In the genomic region with DNA sequence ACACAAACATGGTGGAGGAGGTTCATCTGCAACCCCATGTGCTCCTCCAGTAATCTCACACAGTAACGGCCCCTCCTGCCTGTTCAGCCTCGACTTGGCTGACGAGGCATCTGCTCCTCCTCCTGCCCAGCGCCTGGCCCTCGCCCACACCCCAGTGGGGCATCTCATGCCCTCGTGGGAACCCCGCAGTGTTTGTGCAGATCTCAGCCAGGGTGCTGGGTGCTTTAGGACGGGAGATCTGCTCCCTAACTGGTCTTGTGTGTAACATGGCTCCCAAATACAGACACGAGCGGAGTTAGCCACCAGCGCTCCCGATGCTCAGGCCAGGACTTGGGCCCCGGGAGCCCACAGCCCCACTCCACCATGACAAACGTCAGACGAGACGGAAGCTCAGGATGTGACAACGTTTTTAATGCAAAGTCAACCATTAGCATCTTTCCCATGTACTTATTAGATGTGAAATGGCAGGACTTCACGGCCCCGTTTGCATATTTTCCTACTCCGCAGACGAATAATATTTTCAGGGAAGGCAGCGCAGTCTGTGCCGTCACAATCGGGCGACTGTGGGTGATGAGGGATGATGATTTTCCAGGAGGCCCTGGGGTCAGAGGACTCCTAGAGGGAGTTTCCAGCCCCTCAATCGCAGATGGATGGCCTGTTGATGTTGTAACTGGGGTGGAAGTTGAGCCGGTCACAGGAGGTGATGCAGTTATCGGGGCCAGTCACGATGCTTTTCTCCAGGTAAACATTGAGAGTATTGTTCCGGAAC, we compare ENCODE assay signal across 22 cellular contexts. TPM values are rescaled to one million over a fixed set of nuclear protein-coding genes. Genes with fewer than 3 reads are reported as not detected.
DNase-seq lines count a peak whose midpoint lies in the region; ATAC-seq, FAIRE-seq and TF ChIP-seq lines count a peak whose summit lies in the region.
"Had no signal": no experiment of that assay in that cellular context is flagged by ENCODE, and none has a peak within 500 bp of the region (broad histone marks: within the 10 kb centered on the region; RNA-seq: fewer than 3 reads in every experiment).

No MANE protein-coding gene starts in this region.

- no peak overlapping the region for H2AFZ ChIP-seq in neural progenitor cell (replicated peaks)

- H4K20me1 ChIP-seq in neural progenitor cell (ENCODE audit: low read depth) = peaks cover 11% of the 10 kb centered on the region

- CTCF ChIA-PET in WTC11 (lab: Charles Lee) = no interaction called here
- CTCF ChIA-PET in activated CD4-positive, alpha-beta memory T cell treated with anti-CD3 and anti-CD28 coated beads for 36 hours (lab: Charles Lee) = no interaction called here

- H3K36me3 Mint-ChIP-seq in WTC11 (no peaks in the 10 kb centered on the region), neural crest cell (ENCODE audit: low read depth) (no peaks in the 10 kb centered on the region), neural progenitor cell (peaks cover 2% of the 10 kb centered on the region)
- H3K36me3 Mint-ChIP-seq in activated CD4-positive, alpha-beta memory T cell treated with anti-CD3 and anti-CD28 coated beads for 36 hours = no peaks in the 10 kb centered on the region
- H3K36me3 Mint-ChIP-seq: CD4-positive, alpha-beta memory T cell had no signal

- peaks cover 10% of the 10 kb centered on the region for H3F3A ChIP-seq in neural progenitor cell (ENCODE audit: low read depth)

- no peak overlapping the region for H3K4me3 Mint-ChIP-seq in WTC11
- peak overlapping the region; percentile 28 for H3K4me3 Mint-ChIP-seq in neural crest cell
- H3K4me3 Mint-ChIP-seq in neural progenitor cell = no peak overlapping the region
- no peak overlapping the region for H3K4me3 Mint-ChIP-seq in activated CD4-positive, alpha-beta memory T cell treated with anti-CD3 and anti-CD28 coated beads for 36 hours
- H3K4me3 Mint-ChIP-seq: CD4-positive, alpha-beta memory T cell; H9 had no signal

- no peak overlapping the region for H3K4me2 ChIP-seq in neural progenitor cell
- H3K4me2 ChIP-seq: A549 had no signal

- TF ChIP-seq POLR2A in sigmoid colon (IDR thresholded peaks at IDR 0.05) (no peak), prostate gland (IDR thresholded peaks at IDR 0.05) (no peak)

- H3K4me3 ChIP-seq in kidney (ENCODE audit: low read length in 2 of 2) (no peak overlapping the region), sigmoid colon (no peak overlapping the region), neural progenitor cell (no peak overlapping the region), prostate gland (no peak overlapping the region)
- H3K4me3 ChIP-seq: A549 had no signal

- 87 to 89% methylated on average over 30 of the region's 30 CpGs for WGBS in sigmoid colon, 2 donors
- WGBS in prostate gland = 86% methylated on average over 30 of the region's 30 CpGs

- H3K9ac ChIP-seq in kidney (ENCODE audit: low read length in 2 of 2) = no peak overlapping the region
- no peak overlapping the region for H3K9ac ChIP-seq in neural progenitor cell

- H3K4me1 Mint-ChIP-seq in WTC11 (peaks cover 10% of the 10 kb centered on the region; the same call in 1 of the 2 replicates), neural crest cell (peaks cover 8% of the 10 kb centered on the region), neural progenitor cell (peaks cover 6% of the 10 kb centered on the region)
- H3K4me1 Mint-ChIP-seq in activated CD4-positive, alpha-beta memory T cell treated with anti-CD3 and anti-CD28 coated beads for 36 hours (ENCODE audit: low read depth) = no peaks in the 10 kb centered on the region

- H3K36me3 ChIP-seq in kidney (ENCODE audit: control insufficient read depth in 1 of 2, insufficient read depth in 2 of 2, low read length in 2 of 2) (no peaks in the 10 kb centered on the region), sigmoid colon (no peaks in the 10 kb centered on the region), neural progenitor cell (no peaks in the 10 kb centered on the region), prostate gland (no peaks in the 10 kb centered on the region)
- H3K36me3 ChIP-seq: BE2C had no signal

- ATAC-seq in WTC11 = no peak
- ATAC-seq: A549 had no signal

- H3K27ac ChIP-seq in kidney (ENCODE audit: low read depth in 2 of 2, low read length in 2 of 2) (no peak overlapping the region), sigmoid colon (no peak overlapping the region), neural progenitor cell (no peak overlapping the region), prostate gland (no peak overlapping the region)
- H3K27ac ChIP-seq: A549, C4-2B had no signal

- no peak for FAIRE-seq in kidney (lab: Jason Lieb, UNC)
- FAIRE-seq: A549, D721Med, G401.6, GM19239 had no signal

- no peak for TF ChIP-seq CTCF in WTC11 (IDR thresholded peaks at IDR 0.05)
- TF ChIP-seq CTCF in kidney (IDR thresholded peaks at IDR 0.05; ENCODE audit: borderline replicate concordance, extremely low read depth, insufficient read depth) = no peak
- TF ChIP-seq CTCF in neural crest cell (conservative IDR thresholded peaks at IDR 0.05) = no peak
- no peak for TF ChIP-seq CTCF in sigmoid colon (IDR thresholded peaks at IDR 0.05)
- no peak for TF ChIP-seq CTCF in neural progenitor cell (IDR thresholded peaks at IDR 0.05)
- TF ChIP-seq CTCF in prostate gland (IDR thresholded peaks at IDR 0.05) = no peak

- H3K27me3 Mint-ChIP-seq in WTC11 (ENCODE audit: low read depth) = no peaks in the 10 kb centered on the region
- H3K27me3 Mint-ChIP-seq in neural crest cell (ENCODE audit: low read depth) = no peaks in the 10 kb centered on the region
- H3K27me3 Mint-ChIP-seq in neural progenitor cell (ENCODE audit: insufficient read depth, low read depth) = no peaks in the 10 kb centered on the region
- peaks cover 14% of the 10 kb centered on the region for H3K27me3 Mint-ChIP-seq in activated CD4-positive, alpha-beta memory T cell treated with anti-CD3 and anti-CD28 coated beads for 36 hours

- POLR2A ChIA-PET in WTC11 (lab: Charles Lee) = no interaction called here
- POLR2A ChIA-PET in activated CD4-positive, alpha-beta memory T cell treated with anti-CD3 and anti-CD28 coated beads for 36 hours (lab: Charles Lee) = no interaction called here

- H3K27ac Mint-ChIP-seq in WTC11 (peak overlapping the region; percentile 22; the same call in 1 of the 2 replicates), neural crest cell (ENCODE audit: unreplicated experiment) (no peak overlapping the region), neural progenitor cell (no peak overlapping the region)
- no peak overlapping the region for H3K27ac Mint-ChIP-seq in activated CD4-positive, alpha-beta memory T cell treated with anti-CD3 and anti-CD28 coated beads for 36 hours
- H3K27ac Mint-ChIP-seq: CD4-positive, alpha-beta memory T cell had no signal

- no peaks in the 10 kb centered on the region for H3K9me3 ChIP-seq in kidney (ENCODE audit: control insufficient read depth in 1 of 2, low read length in 2 of 2)
- no peaks in the 10 kb centered on the region for H3K9me3 ChIP-seq in sigmoid colon
- no peaks in the 10 kb centered on the region for H3K9me3 ChIP-seq in neural progenitor cell (ENCODE audit: low read depth)
- H3K9me3 ChIP-seq in prostate gland = no peaks in the 10 kb centered on the region
- H3K9me3 ChIP-seq: A549, BE2C had no signal

- no peak for DNase-seq in WTC11 (ENCODE audit: low spot score)
- peak; percentile 54 for DNase-seq in kidney
- DNase-seq in neural crest cell (ENCODE audit: low read depth, low spot score) = no peak
- DNase-seq in sigmoid colon = peak; percentile 58
- no peak for DNase-seq in neural progenitor cell (ENCODE audit: low spot score)
- no peak for DNase-seq in activated CD4-positive, alpha-beta memory T cell treated with anti-CD3 and anti-CD28 coated beads for 36 hours
- DNase-seq in stimulated activated CD4-positive, alpha-beta T cell treated with anti-CD3 and anti-CD28 coated beads, Interleukin-15, amount 100 ng/mL, for 24 hours = no peak
- no peak for DNase-seq in prostate gland (ENCODE audit: low spot score)
- DNase-seq: BE2C; CD4-positive, alpha-beta memory T cell; DMS153; DMS79 treated with DMSO at 0.1 percent for 48 hours; EL; GOT3; H9 had no signal

- H3K4me1 ChIP-seq in kidney (ENCODE audit: control insufficient read depth in 1 of 2, insufficient read depth in 1 of 2, low read depth in 1 of 2, low read length in 2 of 2) = peaks cover 0 to 3% of the 10 kb centered on the region in 2 donors
- peaks cover 0 to 7% (median 6%) of the 10 kb centered on the region in 4 donors for H3K4me1 ChIP-seq in sigmoid colon
- H3K4me1 ChIP-seq in neural progenitor cell = no peaks in the 10 kb centered on the region
- H3K4me1 ChIP-seq in prostate gland (replicated peaks) = no peaks in the 10 kb centered on the region
- H3K4me1 ChIP-seq: BE2C had no signal

- TF ChIP-seq EP300 in sigmoid colon (IDR thresholded peaks at IDR 0.05) = no peak

- intact Hi-C loops in kidney (cut with DNase I) (no loop called here), sigmoid colon (cut with DNase I) (no loop called here), prostate gland (cut with DNase I) (no loop called here)
- intact Hi-C loops in activated CD4-positive, alpha-beta memory T cell treated with anti-CD3 and anti-CD28 coated beads for 36 hours (cut with micrococcal nuclease) = no loop called here

- no peaks in the 10 kb centered on the region for H3K79me2 ChIP-seq in neural progenitor cell (ENCODE audit: low read depth)

- H3K27me3 ChIP-seq in sigmoid colon (no peaks in the 10 kb centered on the region), neural progenitor cell (peaks cover 12% of the 10 kb centered on the region), prostate gland (replicated peaks; ENCODE audit: insufficient read depth) (no peaks in the 10 kb centered on the region)
- H3K27me3 ChIP-seq: BE2C had no signal

- H3K9me3 Mint-ChIP-seq in WTC11 (no peaks in the 10 kb centered on the region), neural crest cell (no peaks in the 10 kb centered on the region), neural progenitor cell (no peaks in the 10 kb centered on the region)
- no peaks in the 10 kb centered on the region for H3K9me3 Mint-ChIP-seq in activated CD4-positive, alpha-beta memory T cell treated with anti-CD3 and anti-CD28 coated beads for 36 hours
- H3K9me3 Mint-ChIP-seq: CD4-positive, alpha-beta memory T cell; H9 had no signal

RNA-seq across cellular contexts. Expression of a gene that starts 5.5 kb away (rescaled TPM):
- total RNA-seq in WTC11 (2021) = 74.2 to 78.0 TPM (median 77.6 TPM) in 3 replicates
- 29.1 TPM for total RNA-seq in kidney
- polyA plus RNA-seq in kidney (ENCODE audit: insufficient read depth, low read depth, low replicate concordance) = 92.7 TPM
- 59.8 and 60.6 TPM in 2 replicates for total RNA-seq in neural crest cell
- 10 to 100 TPM; 30.0 to 38.0 (median 36.4) TPM for total RNA-seq in sigmoid colon
- polyA plus RNA-seq in sigmoid colon = 10 to 100 TPM; 36.5 to 61.6 (median 37.8) TPM
- total RNA-seq in neural progenitor cell (ENCODE audit: low replicate concordance) = 23.4 and 43.4 TPM in 2 replicates
- total RNA-seq in activated CD4-positive, alpha-beta memory T cell treated with anti-CD3 and anti-CD28 coated beads for 36 hours = 10 to 100 TPM; 42.2 to 42.7 TPM
- 10 to 100 TPM; 55.6 to 55.9 TPM for total RNA-seq in prostate gland

RNA-seq across cellular contexts. Expression of a gene that starts 15.4 kb away (rescaled TPM):
- total RNA-seq in WTC11 (2021) (36.2 to 44.4 TPM (median 37.4 TPM) in 3 replicates), kidney (22.0 TPM), neural crest cell (27.5 and 32.4 TPM in 2 replicates), sigmoid colon (10 to 100 TPM in 1 of 4 donors, 1 to 10 TPM in 3; 8.8 to 12.7 (median 9.8) TPM), neural progenitor cell (ENCODE audit: low replicate concordance) (23.0 and 48.7 TPM in 2 replicates), prostate gland (10 to 100 TPM; 15.3 to 41.9 TPM)
- polyA plus RNA-seq in kidney (ENCODE audit: insufficient read depth, low read depth, low replicate concordance) (10.2 TPM), sigmoid colon (10 to 100 TPM in 1 of 3 donors, 1 to 10 TPM in 2; 4.8 to 10.9 (median 5.3) TPM)
- 1 to 10 TPM; 3.5 to 4.9 TPM for total RNA-seq in activated CD4-positive, alpha-beta memory T cell treated with anti-CD3 and anti-CD28 coated beads for 36 hours

RNA-seq across cellular contexts. Expression of a gene that starts 26.3 kb away (rescaled TPM):
- total RNA-seq in WTC11 (2021) (not detected in 3 replicates), kidney (not detected), neural crest cell (not detected in 2 replicates), sigmoid colon (not detected), neural progenitor cell (ENCODE audit: low replicate concordance) (not detected in 2 replicates), prostate gland (not detected)
- polyA plus RNA-seq in kidney (ENCODE audit: insufficient read depth, low read depth, low replicate concordance) (not detected), sigmoid colon (under 1 TPM in 1 of 3 donors, not detected in 2; 0.10 TPM)
- not detected for total RNA-seq in activated CD4-positive, alpha-beta memory T cell treated with anti-CD3 and anti-CD28 coated beads for 36 hours
- total RNA-seq: CD4-positive, alpha-beta memory T cell; H9; HT-29 had no signal
- polyA plus RNA-seq: A549; AG04450; CD4-positive, alpha-beta memory T cell had no signal

RNA-seq across cellular contexts. Expression of a gene that starts 51.0 kb away (rescaled TPM):
- not detected in 3 replicates for total RNA-seq in WTC11 (2021)
- not detected for total RNA-seq in kidney
- not detected for polyA plus RNA-seq in kidney (ENCODE audit: insufficient read depth, low read depth, low replicate concordance)
- not detected in 2 replicates for total RNA-seq in neural crest cell
- total RNA-seq in sigmoid colon = not detected
- not detected for polyA plus RNA-seq in sigmoid colon
- not detected in 2 replicates for total RNA-seq in neural progenitor cell (ENCODE audit: low replicate concordance)
- not detected for total RNA-seq in activated CD4-positive, alpha-beta memory T cell treated with anti-CD3 and anti-CD28 coated beads for 36 hours
- total RNA-seq in prostate gland = 10 to 100 TPM in 1 of 2 donors, not detected in 1; 19.7 TPM
- total RNA-seq: CD4-positive, alpha-beta memory T cell; H9; HT-29 had no signal
- polyA plus RNA-seq: A549; AG04450; CD4-positive, alpha-beta memory T cell had no signal

Comparison
In these comparisons a context has a peak if more than half of its experiments do, and no peak if none do; other contexts are left out.
1. DNase-seq: peak in kidney (single experiment) and sigmoid colon (single experiment); none in WTC11 (single experiment), neural crest cell (single experiment), neural progenitor cell (single experiment), activated CD4-positive, alpha-beta memory T cell treated with anti-CD3 and anti-CD28 coated beads for 36 hours (single experiment), stimulated activated CD4-positive, alpha-beta T cell treated with anti-CD3 and anti-CD28 coated beads, Interleukin-15, amount 100 ng/mL, for 24 hours (single experiment) and prostate gland (single experiment).